In the genomic region with DNA sequence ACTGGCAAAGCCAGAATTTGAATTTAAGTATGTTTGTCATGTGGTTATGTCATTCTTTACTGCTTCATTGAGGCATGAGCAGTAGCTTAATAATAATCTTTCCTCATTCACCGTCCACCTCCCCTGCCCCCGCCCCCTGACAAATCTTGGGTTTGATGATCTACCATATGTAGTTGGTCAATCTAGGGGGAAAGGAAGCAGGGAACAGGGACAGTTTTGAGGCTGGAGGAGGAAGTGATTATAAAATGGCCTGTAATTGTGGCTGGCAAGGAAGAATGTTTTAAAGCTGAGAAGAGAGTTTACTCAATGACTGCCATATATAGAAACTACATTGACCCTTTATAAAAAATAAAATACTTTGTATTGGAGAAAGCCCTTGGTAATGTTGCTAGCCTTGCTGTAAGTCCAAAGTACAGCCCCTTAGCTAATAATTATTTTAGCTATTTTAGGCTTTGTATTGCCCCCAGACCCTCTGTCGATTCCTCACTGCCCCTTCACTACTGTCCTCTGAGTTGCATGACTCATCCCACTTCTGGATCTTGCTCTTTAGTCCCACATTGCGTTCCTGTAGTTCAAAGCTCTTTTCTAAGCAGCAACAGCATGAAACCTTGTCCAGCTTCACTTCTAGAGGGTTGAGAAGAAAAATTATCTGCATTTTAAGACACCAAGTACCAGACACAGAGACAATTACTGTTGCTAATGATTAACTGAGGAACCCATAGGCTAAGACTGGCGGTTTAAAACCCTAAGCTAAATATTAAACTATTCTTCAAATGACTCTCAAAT, we compare ENCODE assay signal across 1 cellular context.
TF ChIP-seq lines count a peak whose summit lies in the region.

No MANE protein-coding gene starts in this region.

TF ChIP-seq in HepG2, 621 proteins besides CTCF, POLR2A, EP300 and RAD21 (continued from another document and continues in another):
- TF ChIP-seq, protein P1, sequence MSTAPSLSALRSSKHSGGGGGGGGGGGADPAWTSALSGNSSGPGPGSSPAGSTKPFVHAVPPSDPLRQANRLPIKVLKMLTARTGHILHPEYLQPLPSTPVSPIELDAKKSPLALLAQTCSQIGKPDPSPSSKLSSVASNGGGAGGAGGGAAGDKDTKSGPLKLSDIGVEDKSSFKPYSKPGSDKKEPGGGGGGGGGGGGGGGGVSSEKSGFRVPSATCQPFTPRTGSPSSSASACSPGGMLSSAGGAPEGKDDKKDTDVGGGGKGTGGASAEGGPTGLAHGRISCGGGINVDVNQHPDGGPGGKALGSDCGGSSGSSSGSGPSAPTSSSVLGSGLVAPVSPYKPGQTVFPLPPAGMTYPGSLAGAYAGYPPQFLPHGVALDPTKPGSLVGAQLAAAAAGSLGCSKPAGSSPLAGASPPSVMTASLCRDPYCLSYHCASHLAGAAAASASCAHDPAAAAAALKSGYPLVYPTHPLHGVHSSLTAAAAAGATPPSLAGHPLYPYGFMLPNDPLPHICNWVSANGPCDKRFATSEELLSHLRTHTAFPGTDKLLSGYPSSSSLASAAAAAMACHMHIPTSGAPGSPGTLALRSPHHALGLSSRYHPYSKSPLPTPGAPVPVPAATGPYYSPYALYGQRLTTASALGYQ (CRISPR knock-in tag; IDR thresholded peaks at IDR 0.05) = no peak
- TF ChIP-seq HMG20A (CRISPR knock-in tag; IDR thresholded peaks at IDR 0.05; ENCODE audit: borderline replicate concordance) (0 out of 2 replicates have a peak, but pooled peaks have one; percentile 45), FLYWCH1 (CRISPR knock-in tag; IDR thresholded peaks at IDR 0.05) (no peak), MZF1 (CRISPR knock-in tag; IDR thresholded peaks at IDR 0.05; ENCODE audit: borderline replicate concordance) (no peak), ZNF318 (CRISPR knock-in tag; IDR thresholded peaks at IDR 0.05) (no peak), ZMYM4 (CRISPR knock-in tag; IDR thresholded peaks at IDR 0.05) (peak; percentile 51; the same call in 1 of the 2 replicates), TSC22D2 (CRISPR knock-in tag; IDR thresholded peaks at IDR 0.05; ENCODE audit: borderline replicate concordance) (no peak), NFATC3 (CRISPR knock-in tag; IDR thresholded peaks at IDR 0.05) (no peak), HNRNPH1 (optimal IDR thresholded peaks at IDR 0.05; ENCODE audit: low read depth, low read length) (no peak), BCL6 (CRISPR knock-in tag; IDR thresholded peaks at IDR 0.05) (peak; percentile 29; the same call in 1 of the 2 replicates), KDM6A (CRISPR knock-in tag; IDR thresholded peaks at IDR 0.05; ENCODE audit: low read depth) (0 out of 2 replicates have a peak, but pooled peaks have one; percentile 32), ZNF703 (CRISPR knock-in tag; IDR thresholded peaks at IDR 0.05; ENCODE audit: borderline replicate concordance) (no peak), REST (IDR thresholded peaks at IDR 0.05; ENCODE audit: borderline replicate concordance in 1 of 2, low read depth in 1 of 2, low read length in 2 of 2) (no peak), NAIF1 (CRISPR knock-in tag; IDR thresholded peaks at IDR 0.05; ENCODE audit: borderline replicate concordance) (no peak), ESRRA (CRISPR knock-in tag; IDR thresholded peaks at IDR 0.05; ENCODE audit: low read depth) (no peak), POLR2AphosphoS5 (IDR thresholded peaks at IDR 0.05; ENCODE audit: low read depth, low read length) (no peak), NR2C2 (CRISPR knock-in tag; IDR thresholded peaks at IDR 0.05; ENCODE audit: borderline replicate concordance) (no peak), TBP (CRISPR knock-in tag; IDR thresholded peaks at IDR 0.05) (no peak), TRAFD1 (CRISPR knock-in tag; IDR thresholded peaks at IDR 0.05; ENCODE audit: borderline replicate concordance) (no peak), ASH2L (IDR thresholded peaks at IDR 0.05; ENCODE audit: insufficient read length, low read depth, low read length) (peak; percentile 48), ARNT2 (CRISPR knock-in tag; IDR thresholded peaks at IDR 0.05; ENCODE audit: low read depth) (no peak), SOX5 (CRISPR knock-in tag; IDR thresholded peaks at IDR 0.05; ENCODE audit: borderline replicate concordance) (peak; percentile 52; the same call in 1 of the 2 replicates), ZNF225 (CRISPR knock-in tag; IDR thresholded peaks at IDR 0.05) (no peak), KDM5B (CRISPR knock-in tag; IDR thresholded peaks at IDR 0.05; ENCODE audit: borderline replicate concordance) (no peak), FOSL2 (CRISPR knock-in tag; IDR thresholded peaks at IDR 0.05) (peak; percentile 98), ZNF510 (CRISPR knock-in tag; IDR thresholded peaks at IDR 0.05; ENCODE audit: low read depth) (no peak), ZEB1 (IDR thresholded peaks at IDR 0.05; ENCODE audit: insufficient replicate concordance, low read depth) (no peak), NR2F2 (IDR thresholded peaks at IDR 0.05; ENCODE audit: borderline replicate concordance, low read depth) (no peak), ZNF136 (CRISPR knock-in tag; IDR thresholded peaks at IDR 0.05; ENCODE audit: low read depth) (no peak)
- TF ChIP-seq, protein P2, sequence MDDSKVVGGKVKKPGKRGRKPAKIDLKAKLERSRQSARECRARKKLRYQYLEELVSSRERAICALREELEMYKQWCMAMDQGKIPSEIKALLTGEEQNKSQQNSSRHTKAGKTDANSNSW (CRISPR knock-in tag; IDR thresholded peaks at IDR 0.05; ENCODE audit: borderline replicate concordance) = no peak
- TF ChIP-seq, protein P3, sequence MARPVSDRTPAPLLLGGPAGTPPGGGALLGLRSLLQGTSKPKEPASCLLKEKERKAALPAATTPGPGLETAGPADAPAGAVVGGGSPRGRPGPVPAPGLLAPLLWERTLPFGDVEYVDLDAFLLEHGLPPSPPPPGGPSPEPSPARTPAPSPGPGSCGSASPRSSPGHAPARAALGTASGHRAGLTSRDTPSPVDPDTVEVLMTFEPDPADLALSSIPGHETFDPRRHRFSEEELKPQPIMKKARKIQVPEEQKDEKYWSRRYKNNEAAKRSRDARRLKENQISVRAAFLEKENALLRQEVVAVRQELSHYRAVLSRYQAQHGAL (CRISPR knock-in tag; IDR thresholded peaks at IDR 0.05; ENCODE audit: not compliant biosample characterization) = no peak
- TF ChIP-seq, protein P4, sequence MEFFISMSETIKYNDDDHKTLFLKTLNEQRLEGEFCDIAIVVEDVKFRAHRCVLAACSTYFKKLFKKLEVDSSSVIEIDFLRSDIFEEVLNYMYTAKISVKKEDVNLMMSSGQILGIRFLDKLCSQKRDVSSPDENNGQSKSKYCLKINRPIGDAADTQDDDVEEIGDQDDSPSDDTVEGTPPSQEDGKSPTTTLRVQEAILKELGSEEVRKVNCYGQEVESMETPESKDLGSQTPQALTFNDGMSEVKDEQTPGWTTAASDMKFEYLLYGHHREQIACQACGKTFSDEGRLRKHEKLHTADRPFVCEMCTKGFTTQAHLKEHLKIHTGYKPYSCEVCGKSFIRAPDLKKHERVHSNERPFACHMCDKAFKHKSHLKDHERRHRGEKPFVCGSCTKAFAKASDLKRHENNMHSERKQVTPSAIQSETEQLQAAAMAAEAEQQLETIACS (CRISPR knock-in tag; IDR thresholded peaks at IDR 0.05) = no peak
- TF ChIP-seq, protein P5, sequence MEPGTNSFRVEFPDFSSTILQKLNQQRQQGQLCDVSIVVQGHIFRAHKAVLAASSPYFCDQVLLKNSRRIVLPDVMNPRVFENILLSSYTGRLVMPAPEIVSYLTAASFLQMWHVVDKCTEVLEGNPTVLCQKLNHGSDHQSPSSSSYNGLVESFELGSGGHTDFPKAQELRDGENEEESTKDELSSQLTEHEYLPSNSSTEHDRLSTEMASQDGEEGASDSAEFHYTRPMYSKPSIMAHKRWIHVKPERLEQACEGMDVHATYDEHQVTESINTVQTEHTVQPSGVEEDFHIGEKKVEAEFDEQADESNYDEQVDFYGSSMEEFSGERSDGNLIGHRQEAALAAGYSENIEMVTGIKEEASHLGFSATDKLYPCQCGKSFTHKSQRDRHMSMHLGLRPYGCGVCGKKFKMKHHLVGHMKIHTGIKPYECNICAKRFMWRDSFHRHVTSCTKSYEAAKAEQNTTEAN (CRISPR knock-in tag; conservative IDR thresholded peaks at IDR 0.05) = no peak
- TF ChIP-seq, protein P6, sequence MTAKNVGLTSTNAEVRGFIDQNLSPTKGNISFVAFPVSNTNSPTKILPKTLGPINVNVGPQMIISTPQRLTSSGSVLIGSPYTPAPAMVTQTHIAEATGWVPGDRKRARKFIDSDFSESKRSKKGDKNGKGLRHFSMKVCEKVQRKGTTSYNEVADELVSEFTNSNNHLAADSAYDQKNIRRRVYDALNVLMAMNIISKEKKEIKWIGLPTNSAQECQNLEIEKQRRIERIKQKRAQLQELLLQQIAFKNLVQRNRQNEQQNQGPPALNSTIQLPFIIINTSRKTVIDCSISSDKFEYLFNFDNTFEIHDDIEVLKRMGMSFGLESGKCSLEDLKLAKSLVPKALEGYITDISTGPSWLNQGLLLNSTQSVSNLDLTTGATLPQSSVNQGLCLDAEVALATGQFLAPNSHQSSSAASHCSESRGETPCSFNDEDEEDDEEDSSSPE (CRISPR knock-in tag; IDR thresholded peaks at IDR 0.05) = no peak
